8 cellular contexts compared by ENCODE assay signal in genomic region chr15:74725845-74726773, GRCh38. TPM values are rescaled to one million over a fixed set of nuclear protein-coding genes. Genes with fewer than 3 reads are reported as not detected.
DNase-seq lines count a peak whose midpoint lies in the region; ATAC-seq and TF ChIP-seq lines count a peak whose summit lies in the region.

No MANE protein-coding gene starts in this region.

- H3K79me2 ChIP-seq in mammary epithelial cell (ENCODE audit: insufficient read depth, low read length), result no peaks in the 10 kb centered on the region

- in situ Hi-C loops in mammary epithelial cell (cut with MboI; ENCODE audit: low sequenced_read_pairs in 2 of 2), result no loop called here

- H3K4me1 ChIP-seq in mammary epithelial cell (ENCODE audit: insufficient read depth, low read length) (peaks cover 12% of the 10 kb centered on the region), liver (ENCODE audit: control insufficient read depth in 4 of 4, insufficient read depth in 4 of 4, low read length in 3 of 4) (peaks cover 6 to 43% (median 36%) of the 10 kb centered on the region in 4 donors)

- H2AFZ ChIP-seq in mammary epithelial cell (ENCODE audit: low read depth, low read length), result peak overlapping the region; percentile 87

- peak overlapping the region; percentile 70 for H3K27ac ChIP-seq in VCaP
- H3K27ac ChIP-seq in mammary epithelial cell (ENCODE audit: insufficient read depth, low read depth, low read length), result no peak overlapping the region
- peak overlapping the region; percentile 88 to 90 for H3K27ac ChIP-seq in liver (ENCODE audit: low read depth in 1 of 2, low read length in 2 of 2)

- intact Hi-C loops in mammary epithelial cell (cut with micrococcal nuclease), result no loop called here

- H3K9me3 ChIP-seq in mammary epithelial cell (replicated peaks; ENCODE audit: insufficient read depth, low read length) (no peaks in the 10 kb centered on the region), liver (ENCODE audit: control insufficient read depth in 4 of 4, low read length in 3 of 4) (no peaks in the 10 kb centered on the region)

- H3K4me3 ChIP-seq in mammary epithelial cell (replicated peaks in 1 of 3; ENCODE audit: insufficient read depth in 1 of 3, low read depth in 2 of 3, low read length in 3 of 3), result peak overlapping the region; percentile 59 to 63 (median 60)
- H3K4me3 ChIP-seq in liver (ENCODE audit: low read depth in 1 of 3, low read length in 3 of 3), result peak overlapping the region; percentile 37 to 80 (median 60)

- TF ChIP-seq RAD21 in liver (IDR thresholded peaks at IDR 0.05), result no peak

- no TSS peak for BruUV-seq in mammary epithelial cell (replicated peaks; lab: Mats Ljungman, UMichigan)

- WGBS in mammary epithelial cell (ENCODE audit: low coverage, missing lambda C conversion rate), result 0% methylated on average over 7 of the region's 86 CpGs
- WGBS in liver, result under 1% methylated on average over 86 of the region's 86 CpGs

- H3K36me3 ChIP-seq in mammary epithelial cell (ENCODE audit: insufficient read depth, low read length), result no peaks in the 10 kb centered on the region
- H3K36me3 ChIP-seq in liver (ENCODE audit: control insufficient read depth in 4 of 4, insufficient read depth in 3 of 4, low read depth in 1 of 4, low read length in 3 of 4), result no peaks in the 10 kb centered on the region

- H3K27me3 ChIP-seq in mammary epithelial cell (ENCODE audit: insufficient read depth, low read length), result no peaks in the 10 kb centered on the region
- no peaks in the 10 kb centered on the region for H3K27me3 ChIP-seq in liver (ENCODE audit: control insufficient read depth in 4 of 4, insufficient read depth in 4 of 4, low read length in 3 of 4)

- dilution Hi-C loops in mammary epithelial cell (cut with HindIII; ENCODE audit: low sequenced_read_pairs), result no loop called here

- DNase-seq in D341Med (ENCODE audit: low spot score) (peak; percentile 66), mammary epithelial cell (peak; percentile 16)
- peak in 2 of 3 experiments; percentile 31 to 57 for DNase-seq in stimulated activated CD4-positive, alpha-beta T cell treated with anti-CD3 and anti-CD28 coated beads, TNF-alpha, amount 100 ng/mL, for 24 hours (ENCODE audit: low read depth in 3 of 3)

- ATAC-seq in HG03354 (IDR thresholded peaks at IDR 0.05; ENCODE audit: poor library complexity, severe bottlenecking, unreplicated experiment), result peak; percentile 50
- ATAC-seq in HG02623 (IDR thresholded peaks at IDR 0.05; ENCODE audit: unreplicated experiment), result no peak
- ATAC-seq in HG03432 (IDR thresholded peaks at IDR 0.05; ENCODE audit: unreplicated experiment), result no peak

- H3K9ac ChIP-seq in mammary epithelial cell (ENCODE audit: insufficient read depth, low read length), result no peak overlapping the region
- H3K9ac ChIP-seq in liver (ENCODE audit: low read depth in 1 of 2, low read length in 2 of 2), result no peak overlapping the region

- TF ChIP-seq CTCF in VCaP (conservative IDR thresholded peaks at IDR 0.05) (peak; percentile 28), mammary epithelial cell (conservative IDR thresholded peaks at IDR 0.05 in 1 of 2, IDR thresholded peaks at IDR 0.05 in 1 of 2; ENCODE audit: extremely low read depth in 1 of 2, insufficient read depth in 1 of 2, low read depth in 1 of 2, low read length in 2 of 2) (peak in 1 of 2 donors; percentile 2), liver (IDR thresholded peaks at IDR 0.05; ENCODE audit: low read depth, low read length, missing input control) (no peak)

- H4K20me1 ChIP-seq in mammary epithelial cell (ENCODE audit: insufficient read depth, low read length), result no peaks in the 10 kb centered on the region

- peak overlapping the region; percentile 100 for H3K4me2 ChIP-seq in mammary epithelial cell (ENCODE audit: insufficient read depth, low read depth, low read length)

- CTCF ChIA-PET in mammary epithelial cell (lab: Charles Lee; ENCODE audit: low non-redundant PET), result no interaction called here

TF ChIP-seq in liver, 16 proteins besides CTCF, POLR2A, EP300 and RAD21:
- peak; percentile 64 to 93 for TF ChIP-seq RXRA (IDR thresholded peaks at IDR 0.05)
- TF ChIP-seq HNF4A (conservative IDR thresholded peaks at IDR 0.05), result peak in 1 of 2 donors; percentile 51
- peak; percentile 43 for TF ChIP-seq NR2F2 (IDR thresholded peaks at IDR 0.05)
- TF ChIP-seq HNF4G (IDR thresholded peaks at IDR 0.05), result no peak
- no peak for TF ChIP-seq REST (IDR thresholded peaks at IDR 0.05)
- TF ChIP-seq EGR1 (IDR thresholded peaks at IDR 0.05; ENCODE audit: low read depth in 2 of 2), result no peak
- peak; percentile 56 for TF ChIP-seq SP1 (IDR thresholded peaks at IDR 0.05)
- TF ChIP-seq FOXA2 (IDR thresholded peaks at IDR 0.05), result no peak

RNA-seq across cellular contexts. Expression of gene CYP1A1, which starts 0.8 kb away (rescaled TPM):
- 10 to 100 TPM in 1 of 2 donors, under 1 TPM in 1; 0.99 to 20.0 TPM for total RNA-seq in mammary epithelial cell
- polyA plus RNA-seq in mammary epithelial cell, result 2.2 TPM
- polyA minus RNA-seq in mammary epithelial cell, result not detected
- 1 to 10 TPM in 1 of 2 donors, under 1 TPM in 1; 0.19 to 4.4 TPM for total RNA-seq in liver
- 1 to 10 TPM; 1.0 to 1.4 TPM for polyA plus RNA-seq in liver

RNA-seq across cellular contexts. Expression of gene CYP1A2, which starts 22.5 kb away (rescaled TPM):
- total RNA-seq in mammary epithelial cell (not detected), liver (10 to 100 TPM in 1 of 2 donors, not detected in 1; 32.5 TPM)
- polyA plus RNA-seq in mammary epithelial cell (not detected), liver (10 to 100 TPM; 21.8 to 31.7 TPM)
- not detected for polyA minus RNA-seq in mammary epithelial cell

RNA-seq across cellular contexts. Expression of gene EDC3, which starts 30.3 kb away (rescaled TPM):
- total RNA-seq in mammary epithelial cell (10 to 100 TPM; 10.2 to 37.0 TPM), liver (1 to 10 TPM; 7.5 to 9.5 TPM)
- polyA plus RNA-seq in mammary epithelial cell (27.3 TPM), liver (1 to 10 TPM; 5.8 to 7.4 TPM)
- 31.1 TPM for polyA minus RNA-seq in mammary epithelial cell

RNA-seq across cellular contexts. Expression of gene CSK, which starts 55.8 kb away (rescaled TPM):
- total RNA-seq in mammary epithelial cell, result 10 to 100 TPM; 23.2 to 64.6 TPM
- 36.6 TPM for polyA plus RNA-seq in mammary epithelial cell
- 88.5 TPM for polyA minus RNA-seq in mammary epithelial cell
- total RNA-seq in liver, result 10 to 100 TPM; 19.0 to 41.7 TPM
- polyA plus RNA-seq in liver, result 10 to 100 TPM in 1 of 2 donors, 1 to 10 TPM in 1; 6.9 to 29.3 TPM

Comparison
In these comparisons a context has a peak if more than half of its experiments do, and no peak if none do; other contexts are left out.
1. DNase-seq: peak in every context shown above with its lines; median percentile 66 in D341Med; 44 in stimulated activated CD4-positive, alpha-beta T cell treated with anti-CD3 and anti-CD28 coated beads, TNF-alpha, amount 100 ng/mL, for 24 hours; 16 in mammary epithelial cell.